8 cellular contexts compared by ENCODE assay signal in the genomic region with DNA sequence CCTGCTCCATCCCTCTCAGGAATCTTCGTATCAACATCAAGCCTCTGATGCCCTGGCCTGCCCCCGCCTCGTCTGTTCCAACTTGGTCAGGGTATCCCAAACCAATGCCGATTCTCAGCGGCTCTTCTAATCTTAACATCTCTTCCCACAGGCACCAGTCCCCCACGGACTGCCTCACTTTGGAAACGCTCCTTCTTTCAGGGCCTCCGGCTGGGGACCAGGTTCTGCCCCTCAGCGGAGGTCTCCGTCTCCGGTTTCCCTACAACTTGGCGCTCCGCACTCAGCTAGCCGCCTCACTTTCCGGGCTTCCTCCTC. TPM values are rescaled to one million over a fixed set of nuclear protein-coding genes. Genes with fewer than 3 reads are reported as not detected.
DNase-seq lines count a peak whose midpoint lies in the region; ATAC-seq and TF ChIP-seq lines count a peak whose summit lies in the region.

No MANE protein-coding gene starts in this region.

- peak overlapping the region; percentile 91 to 92 for H3K9ac ChIP-seq in stomach smooth muscle (ENCODE audit: low read length in 2 of 2)

- H3K9me3 ChIP-seq in stomach smooth muscle (ENCODE audit: control insufficient read depth in 2 of 2, low read length in 2 of 2) = no peaks in the 10 kb centered on the region

- H3K27me3 ChIP-seq in stomach smooth muscle (ENCODE audit: control insufficient read depth in 1 of 2, insufficient read depth in 2 of 2, low read length in 2 of 2) = no peaks in the 10 kb centered on the region

- peaks cover 39% of the 10 kb centered on the region for H3K4me1 Mint-ChIP-seq in activated T-cell treated with anti-CD3 and anti-CD28 coated beads, Interleukin-2, amount 50 U/mL, for 4 hours (ENCODE audit: low read depth)
- H3K4me1 Mint-ChIP-seq in activated B cell treated with CpG ODN at 0.5 μM for 24 hours = peaks cover 34% of the 10 kb centered on the region

- H3K27me3 Mint-ChIP-seq in activated T-cell treated with anti-CD3 and anti-CD28 coated beads, Interleukin-2, amount 50 U/mL, for 4 hours (ENCODE audit: low read depth) = no peaks in the 10 kb centered on the region
- H3K27me3 Mint-ChIP-seq in activated B cell treated with CpG ODN at 0.5 μM for 24 hours = no peaks in the 10 kb centered on the region

- H3K4me1 ChIP-seq in stomach smooth muscle (ENCODE audit: control insufficient read depth, insufficient read depth, low read length) = peaks cover 23% of the 10 kb centered on the region

- H3K4me3 ChIP-seq in iPS-11a (ENCODE audit: low read depth, low read length) (peak overlapping the region; percentile 95), stomach smooth muscle (ENCODE audit: low read length in 2 of 2) (peak overlapping the region; percentile 71 to 96)

- intact Hi-C loops in activated B cell treated with CpG ODN at 0.5 μM for 24 hours (cut with micrococcal nuclease) = loop anchor here (2.0 to 10.0 kb wide), 7 partner anchors 76 to 1512 kb away; partner anchors contain the start of genes FASTK, PRKAG2, RHEB and XRCC2

- no peak for TF ChIP-seq CTCF in activated B cell treated with CpG ODN at 0.5 μM for 24 hours (IDR thresholded peaks at IDR 0.05)

- peak overlapping the region; percentile 100 for H3K4me3 Mint-ChIP-seq in activated T-cell treated with anti-CD3 and anti-CD28 coated beads, Interleukin-2, amount 50 U/mL, for 4 hours
- peak overlapping the region; percentile 99 for H3K4me3 Mint-ChIP-seq in activated B cell treated with CpG ODN at 0.5 μM for 24 hours

- POLR2A ChIA-PET in activated B cell treated with CpG ODN at 0.5 μM for 24 hours (lab: Charles Lee) = interaction anchor here (0.8 to 1.7 kb wide), 8 partner anchors 16 to 651 kb away, joined by 3 to 12 read pairs (median 3); partner anchors contain the start of genes ABCB8, PRKAG2 and RHEB

- no peaks in the 10 kb centered on the region for H3K9me3 Mint-ChIP-seq in activated T-cell treated with anti-CD3 and anti-CD28 coated beads, Interleukin-2, amount 50 U/mL, for 4 hours
- H3K9me3 Mint-ChIP-seq in activated B cell treated with CpG ODN at 0.5 μM for 24 hours = no peaks in the 10 kb centered on the region

- DNase-seq in activated T-cell treated with anti-CD3 and anti-CD28 coated beads, Interleukin-2, amount 50 U/mL, for 4 hours = no peak
- DNase-seq in activated T-cell treated with anti-CD3 and anti-CD28 coated beads for 4 hours = no peak
- no peak for DNase-seq in activated B cell treated with CpG ODN at 0.5 μM for 24 hours
- DNase-seq in SIG-M5 treated with dmso at 0.1 percent for 504 hours (lab: John Stamatoyannopoulos, UW; ENCODE audit: unreplicated experiment) = no peak
- DNase-seq in HK-2 (ENCODE audit: unreplicated experiment) = no peak

- peak overlapping the region; percentile 76 for H3K27ac ChIP-seq in stomach smooth muscle (ENCODE audit: low read length)

- ATAC-seq in activated T-cell treated with anti-CD3 and anti-CD28 coated beads, Interleukin-2, amount 50 U/mL, for 4 hours = no peak
- ATAC-seq in activated B cell treated with CpG ODN at 0.5 μM for 24 hours (ENCODE audit: low read depth) (no peak), HG03196 (IDR thresholded peaks at IDR 0.05; ENCODE audit: unreplicated experiment) (no peak)

- peaks cover 34% of the 10 kb centered on the region for H3K36me3 Mint-ChIP-seq in activated T-cell treated with anti-CD3 and anti-CD28 coated beads, Interleukin-2, amount 50 U/mL, for 4 hours (ENCODE audit: insufficient read depth)
- peaks cover 47% of the 10 kb centered on the region for H3K36me3 Mint-ChIP-seq in activated B cell treated with CpG ODN at 0.5 μM for 24 hours (ENCODE audit: low read depth)

- CTCF ChIA-PET in activated B cell treated with CpG ODN at 0.5 μM for 24 hours (lab: Charles Lee) = interaction anchor here (1.2 kb wide), 4 partner anchors 16 to 89 kb away, joined by 3 to 9 read pairs (median 4); no protein-coding TSS in a partner anchor

- peaks cover 28 to 32% of the 10 kb centered on the region in 2 donors for H3K36me3 ChIP-seq in stomach smooth muscle (ENCODE audit: control insufficient read depth in 2 of 2, insufficient read depth in 2 of 2, low read length in 2 of 2)

- peak overlapping the region; percentile 91 for H3K27ac Mint-ChIP-seq in activated B cell treated with CpG ODN at 0.5 μM for 24 hours

RNA-seq across cellular contexts. Expression of gene ABCF2, which starts 0.5 kb away (rescaled TPM):
- total RNA-seq in activated T-cell treated with anti-CD3 and anti-CD28 coated beads, Interleukin-2, amount 50 U/mL, for 4 hours = 100 to 1,000 TPM; 144 to 151 (median 146) TPM
- total RNA-seq in activated B cell treated with CpG ODN at 0.5 μM for 24 hours = 47.3 and 52.4 TPM in 2 replicates

RNA-seq across cellular contexts. Expression of gene CHPF2, which starts 5.8 kb away (rescaled TPM):
- total RNA-seq in activated T-cell treated with anti-CD3 and anti-CD28 coated beads, Interleukin-2, amount 50 U/mL, for 4 hours = 10 to 100 TPM; 51.6 to 66.3 (median 51.8) TPM
- 32.4 and 41.2 TPM in 2 replicates for total RNA-seq in activated B cell treated with CpG ODN at 0.5 μM for 24 hours

RNA-seq across cellular contexts. Expression of gene H2BK1, which starts 16.2 kb away (rescaled TPM):
- not detected for total RNA-seq in activated T-cell treated with anti-CD3 and anti-CD28 coated beads, Interleukin-2, amount 50 U/mL, for 4 hours
- total RNA-seq in activated B cell treated with CpG ODN at 0.5 μM for 24 hours = 0.76 and 1.8 TPM in 2 replicates

RNA-seq across cellular contexts. Expression of gene SMARCD3, which starts 22.0 kb away (rescaled TPM):
- total RNA-seq in activated T-cell treated with anti-CD3 and anti-CD28 coated beads, Interleukin-2, amount 50 U/mL, for 4 hours = 1 to 10 TPM; 1.7 to 2.5 (median 2.0) TPM
- total RNA-seq in activated B cell treated with CpG ODN at 0.5 μM for 24 hours = not detected in 2 replicates

RNA-seq across cellular contexts. Expression of gene ASB10, which starts 39.5 kb away (rescaled TPM):
- not detected for total RNA-seq in activated T-cell treated with anti-CD3 and anti-CD28 coated beads, Interleukin-2, amount 50 U/mL, for 4 hours
- total RNA-seq in activated B cell treated with CpG ODN at 0.5 μM for 24 hours = not detected in 2 replicates
